1 cellular context compared by ENCODE assay signal in the genomic region with DNA sequence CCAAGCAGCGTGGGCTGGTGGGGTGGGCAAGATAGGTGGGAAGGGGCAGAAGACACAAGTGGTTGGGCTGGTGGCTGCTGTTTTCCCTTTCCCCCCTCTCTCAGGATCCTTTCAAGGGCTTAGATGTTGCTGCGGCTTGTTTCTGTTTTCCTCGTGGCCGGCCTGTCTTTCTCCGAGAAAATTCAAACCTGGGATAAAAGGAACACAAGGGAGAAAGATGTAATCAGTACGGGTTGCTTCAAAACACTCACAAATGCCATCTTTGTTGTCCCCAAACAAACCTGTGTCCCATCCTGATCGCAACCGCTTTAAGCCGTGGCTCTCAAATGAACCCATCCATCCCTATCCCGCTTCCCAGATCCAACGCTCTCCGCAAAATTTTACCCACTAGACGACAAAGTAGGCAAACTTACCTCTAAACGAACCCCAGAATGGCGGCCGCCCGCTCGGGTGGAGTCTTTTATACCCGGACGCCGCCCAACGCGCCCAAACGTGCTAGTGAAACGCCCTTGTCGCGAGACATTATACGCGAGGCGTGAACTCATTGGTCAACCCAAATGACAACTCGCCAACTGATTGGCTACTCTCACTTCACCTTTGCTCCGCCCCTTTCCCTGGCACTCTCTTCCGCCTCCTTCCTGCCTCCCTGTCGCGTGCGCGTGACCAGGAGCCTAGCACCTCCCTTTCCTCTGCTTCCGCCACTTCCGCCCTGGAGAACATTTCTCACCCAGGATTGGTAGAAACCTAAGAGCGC.
TF ChIP-seq lines count a peak whose summit lies in the region.

TSS of gene PPP1R10 (minus strand) at position 433 of the 754 bp plus-strand sequence. CDS start 7,299 bp downstream, outside the sequence.

TF ChIP-seq in SK-N-SH, 30 proteins besides CTCF, POLR2A, EP300 and RAD21 (continued from another document):
- TF ChIP-seq MAX (IDR thresholded peaks at IDR 0.05; ENCODE audit: low read depth), result no peak
- peak; percentile 87; the same call in 1 of the 2 replicates for TF ChIP-seq ELF1 (IDR thresholded peaks at IDR 0.05)
- peak; percentile 83 for TF ChIP-seq RFX5 (IDR thresholded peaks at IDR 0.05; ENCODE audit: low read length)
- TF ChIP-seq, protein P1, sequence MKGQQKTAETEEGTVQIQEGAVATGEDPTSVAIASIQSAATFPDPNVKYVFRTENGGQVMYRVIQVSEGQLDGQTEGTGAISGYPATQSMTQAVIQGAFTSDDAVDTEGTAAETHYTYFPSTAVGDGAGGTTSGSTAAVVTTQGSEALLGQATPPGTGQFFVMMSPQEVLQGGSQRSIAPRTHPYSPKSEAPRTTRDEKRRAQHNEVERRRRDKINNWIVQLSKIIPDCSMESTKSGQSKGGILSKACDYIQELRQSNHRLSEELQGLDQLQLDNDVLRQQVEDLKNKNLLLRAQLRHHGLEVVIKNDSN (IDR thresholded peaks at IDR 0.05; ENCODE audit: borderline replicate concordance, low read depth), result peak; percentile 71; the same call in 1 of the 2 replicates
- TF ChIP-seq, protein P2, sequence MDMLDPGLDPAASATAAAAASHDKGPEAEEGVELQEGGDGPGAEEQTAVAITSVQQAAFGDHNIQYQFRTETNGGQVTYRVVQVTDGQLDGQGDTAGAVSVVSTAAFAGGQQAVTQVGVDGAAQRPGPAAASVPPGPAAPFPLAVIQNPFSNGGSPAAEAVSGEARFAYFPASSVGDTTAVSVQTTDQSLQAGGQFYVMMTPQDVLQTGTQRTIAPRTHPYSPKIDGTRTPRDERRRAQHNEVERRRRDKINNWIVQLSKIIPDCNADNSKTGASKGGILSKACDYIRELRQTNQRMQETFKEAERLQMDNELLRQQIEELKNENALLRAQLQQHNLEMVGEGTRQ (IDR thresholded peaks at IDR 0.05; ENCODE audit: borderline replicate concordance, low read depth, low read length), result peak; percentile 31; the same call in 1 of the 2 replicates
- TF ChIP-seq RCOR1 (IDR thresholded peaks at IDR 0.05; ENCODE audit: low read length), result no peak
- peak; percentile 89 for TF ChIP-seq GABPA (IDR thresholded peaks at IDR 0.05; ENCODE audit: low read depth)
